24 cellular contexts compared by ENCODE assay signal in the genomic region with DNA sequence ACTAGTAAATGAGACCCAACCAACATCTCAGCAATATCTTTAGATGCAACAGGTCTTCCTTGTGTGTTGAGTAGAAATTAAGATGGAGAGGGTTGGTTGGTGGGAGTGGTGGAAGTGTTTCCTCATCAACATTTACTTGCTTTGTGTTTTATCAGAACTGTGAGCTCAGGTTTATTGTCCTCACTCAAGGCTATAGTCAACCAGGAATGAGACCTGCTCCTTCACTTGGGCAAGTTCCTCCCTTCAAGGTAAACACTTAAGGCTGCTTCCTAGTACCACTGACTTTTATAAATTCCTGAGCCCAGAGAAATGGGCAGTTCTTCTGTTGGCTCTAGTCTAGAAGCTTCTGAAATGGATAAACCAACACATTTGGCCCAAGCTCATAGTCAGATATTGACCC.
"Had no signal": no experiment of that assay in that cellular context is flagged by ENCODE, and none has a peak within 500 bp of the region (broad histone marks: within the 10 kb centered on the region; RNA-seq: fewer than 3 reads in every experiment).

No MANE protein-coding gene starts in this region.

- H3K4me3 ChIP-seq: neural progenitor cell, ovary, psoas muscle, right lobe of liver, sigmoid colon, stomach, thoracic aorta, thyroid gland, tibial nerve, upper lobe of left lung, vagina had no signal

- H3K36me3 ChIP-seq: neural progenitor cell, ovary, right lobe of liver, sigmoid colon, stomach, thoracic aorta, thyroid gland, tibial nerve, upper lobe of left lung, vagina had no signal

- H3K4me1 ChIP-seq: neural progenitor cell had no signal

- DNase-seq: occipital lobe; ovary; posterior cingulate gyrus; psoas muscle; right cardiac atrium; right lobe of liver; sigmoid colon; small intestine; stimulated activated CD4-positive, alpha-beta T cell treated with anti-CD3 and anti-CD28 coated beads, Interleukin-15, amount 100 ng/mL, for 24 hours; stimulated activated CD4-positive, alpha-beta T cell treated with anti-CD3 and anti-CD28 coated beads, Interleukin-2, amount 100 ng/mL, for 24 hours; stimulated activated CD4-positive, alpha-beta T cell treated with anti-CD3 and anti-CD28 coated beads, Interleukin-2, amount 100 ng/mL, for 48 hours; stimulated activated CD4-positive, alpha-beta T cell treated with anti-CD3 and anti-CD28 coated beads, Interleukin-4, amount 100 ng/mL, for 24 hours; stimulated activated naive B cell treated with anti-CD40 and anti-IgM and Interleukin-4, amounts not matched to agents 10 μg/mL and 1 μg/mL and 100 μg/mL, for 72 hours; stimulated activated naive CD4-positive, alpha-beta T cell treated with Interleukin-2 at 50 U/mL for 16 hours; stomach; thyroid gland; trophoblast cell; upper lobe of left lung had no signal

- ATAC-seq: psoas muscle; right cardiac atrium; right lobe of liver; stimulated activated effector memory CD8-positive, alpha-beta T cell treated with anti-CD3 and anti-CD28 coated beads, Interleukin-12 subunit alpha, Interleukin-12 subunit beta, amount 100 ng/mL, for 72 hours had no signal

- H3K9me3 ChIP-seq: ovary, psoas muscle, right lobe of liver, sigmoid colon, stomach, thoracic aorta, thyroid gland, tibial nerve, upper lobe of left lung, vagina had no signal

- H3K27ac ChIP-seq: neural progenitor cell, ovary, parathyroid adenoma, psoas muscle, right lobe of liver, sigmoid colon, stomach, thoracic aorta, thyroid gland, tibial nerve, upper lobe of left lung, vagina had no signal
